19 cellular contexts compared by ENCODE assay signal in the genomic region with DNA sequence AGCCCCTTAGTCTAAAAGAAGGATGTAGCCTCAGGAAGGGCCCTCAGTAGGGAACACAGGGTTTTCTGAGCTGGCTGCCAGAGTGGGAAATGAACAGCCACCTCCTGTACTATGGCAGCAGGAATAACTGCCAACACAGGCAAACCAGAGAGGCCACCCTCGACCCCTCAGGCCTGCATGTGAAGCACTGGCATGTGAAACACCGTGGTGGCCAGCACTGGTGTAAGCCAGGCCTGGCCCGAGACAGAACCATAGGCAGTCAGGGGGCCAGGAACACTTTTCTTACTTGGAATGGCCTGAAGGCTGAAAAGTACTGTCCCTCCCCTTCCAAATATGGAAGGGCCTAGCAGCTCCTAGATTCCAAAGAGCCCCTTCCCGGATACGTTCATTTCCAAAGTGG.
"Had no signal": no experiment of that assay in that cellular context is flagged by ENCODE, and none has a peak within 500 bp of the region (broad histone marks: within the 10 kb centered on the region; RNA-seq: fewer than 3 reads in every experiment).

No MANE protein-coding gene starts in this region.

- H3K4me3 ChIP-seq: dorsolateral prefrontal cortex, left lung, ovary, smooth muscle cell, testis, upper lobe of left lung had no signal

- H3K4me1 Mint-ChIP-seq: stimulated activated effector memory CD8-positive, alpha-beta T cell treated with anti-CD3 and anti-CD28 coated beads, Interleukin-12 subunit alpha, Interleukin-12 subunit beta, amount 100 ng/mL, for 72 hours had no signal

- H3K27me3 ChIP-seq: dorsolateral prefrontal cortex, left lung, ovary, testis, upper lobe of left lung had no signal

- H3K36me3 Mint-ChIP-seq: activated CD4-positive, alpha-beta memory T cell treated with anti-CD3 and anti-CD28 coated beads for 36 hours; stimulated activated effector memory CD8-positive, alpha-beta T cell treated with anti-CD3 and anti-CD28 coated beads, Interleukin-12 subunit alpha, Interleukin-12 subunit beta, amount 100 ng/mL, for 72 hours had no signal

- ATAC-seq: left lung; sciatic nerve; stimulated activated effector memory CD8-positive, alpha-beta T cell treated with anti-CD3 and anti-CD28 coated beads, Interleukin-12 subunit alpha, Interleukin-12 subunit beta, amount 100 ng/mL, for 72 hours had no signal

- FAIRE-seq: colon, keratinocyte had no signal

- DNase-seq: activated CD4-positive, alpha-beta memory T cell treated with anti-CD3 and anti-CD28 coated beads for 36 hours; activated CD4-positive, alpha-beta T cell treated with anti-CD3 and anti-CD28 coated beads for 1 hour; activated T-cell treated with anti-CD3 and anti-CD28 coated beads for 4 hours; glutamatergic neuron; left lung; stimulated activated CD4-positive, alpha-beta T cell treated with anti-CD3 and anti-CD28 coated beads, Interleukin-4, amount 100 ng/mL, for 24 hours; testis; upper lobe of left lung; WERI-Rb-1 had no signal

- H3K27ac ChIP-seq: left lung, ovary, upper lobe of left lung, WERI-Rb-1 had no signal

- H3K4me2 ChIP-seq: smooth muscle cell had no signal

- H3K4me3 Mint-ChIP-seq: activated CD4-positive, alpha-beta memory T cell treated with anti-CD3 and anti-CD28 coated beads for 36 hours; activated naive CD8-positive, alpha-beta T cell; activated T-helper 1 cell treated with anti-CD3 and anti-CD28 coated beads, Interleukin-12 subunit alpha, Interleukin-12 subunit beta, Interleukin-2, Interleukin-4 antibody, amounts not matched to agents 30 ng/mL and 10 ng/mL and 1 ng/mL, durations not matched to agents 14 hours and 24 hours and 36 hours; neural crest cell; stimulated activated effector memory CD8-positive, alpha-beta T cell treated with anti-CD3 and anti-CD28 coated beads, Interleukin-12 subunit alpha, Interleukin-12 subunit beta, amount 100 ng/mL, for 72 hours had no signal

- H3K27ac Mint-ChIP-seq: activated CD4-positive, alpha-beta memory T cell treated with anti-CD3 and anti-CD28 coated beads for 36 hours; activated naive CD8-positive, alpha-beta T cell; activated T-helper 1 cell treated with anti-CD3 and anti-CD28 coated beads, Interleukin-12 subunit alpha, Interleukin-12 subunit beta, Interleukin-2, Interleukin-4 antibody, amounts not matched to agents 30 ng/mL and 10 ng/mL and 1 ng/mL, durations not matched to agents 14 hours and 24 hours and 36 hours; stimulated activated effector memory CD8-positive, alpha-beta T cell treated with anti-CD3 and anti-CD28 coated beads, Interleukin-12 subunit alpha, Interleukin-12 subunit beta, amount 100 ng/mL, for 72 hours had no signal

- H3K4me1 ChIP-seq: left lung, testis, upper lobe of left lung had no signal

- H3K9me3 ChIP-seq: left lung, ovary, testis, upper lobe of left lung had no signal

- H3K36me3 ChIP-seq: ovary, WERI-Rb-1 had no signal

- H3K9me3 Mint-ChIP-seq: activated CD4-positive, alpha-beta memory T cell treated with anti-CD3 and anti-CD28 coated beads for 36 hours; activated T-helper 1 cell treated with anti-CD3 and anti-CD28 coated beads, Interleukin-12 subunit alpha, Interleukin-12 subunit beta, Interleukin-2, Interleukin-4 antibody, amounts not matched to agents 30 ng/mL and 10 ng/mL and 1 ng/mL, durations not matched to agents 14 hours and 24 hours and 36 hours; neural crest cell; stimulated activated effector memory CD8-positive, alpha-beta T cell treated with anti-CD3 and anti-CD28 coated beads, Interleukin-12 subunit alpha, Interleukin-12 subunit beta, amount 100 ng/mL, for 72 hours had no signal

- H3K27me3 Mint-ChIP-seq: activated CD4-positive, alpha-beta memory T cell treated with anti-CD3 and anti-CD28 coated beads for 36 hours; activated naive CD8-positive, alpha-beta T cell had no signal
